Comparison of ENCODE assay signal across 18 cellular contexts in the genomic region with DNA sequence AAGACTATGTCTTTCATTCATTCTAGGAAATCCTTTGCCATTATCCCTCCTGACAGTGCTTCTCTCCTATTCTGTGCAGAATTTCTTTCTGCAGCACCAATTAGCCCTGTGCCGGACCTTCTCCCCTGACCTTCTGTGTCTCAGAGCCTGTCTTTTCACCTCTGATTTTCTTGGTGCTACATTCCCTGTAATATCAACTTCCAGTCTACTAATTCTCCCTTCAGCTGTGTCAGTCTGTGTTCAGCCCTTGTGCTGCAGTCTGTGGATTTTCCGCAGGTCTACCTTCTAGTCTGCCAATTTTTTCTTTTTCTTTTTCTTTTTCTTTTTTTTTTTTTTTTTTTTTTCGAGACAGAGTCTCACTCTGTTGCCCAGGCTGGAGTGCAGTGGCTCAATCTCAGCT.
"Had no signal": no experiment of that assay in that cellular context is flagged by ENCODE, and none has a peak within 500 bp of the region (broad histone marks: within the 10 kb centered on the region; RNA-seq: fewer than 3 reads in every experiment).

No MANE protein-coding gene starts in this region.

- DNase-seq: dermis blood vessel endothelial cell; effector CD4-positive, alpha-beta T cell; effector memory CD4-positive, alpha-beta T cell; esophagus squamous epithelium; foreskin fibroblast; foreskin melanocyte; heart left ventricle; hippocampal formation; left cardiac atrium; left lung; left ventricle myocardium superior; lower lobe of right lung; mesenchymal stem cell; mucosa of descending colon had no signal

- H3K27ac Mint-ChIP-seq: mesothelial cell of epicardium had no signal

- H3K36me3 Mint-ChIP-seq: mesothelial cell of epicardium had no signal

- H3K4me1 ChIP-seq: gastroesophageal sphincter, heart left ventricle, left lung, lower lobe of right lung had no signal

- H3K4me3 ChIP-seq: coronary artery, dorsolateral prefrontal cortex, esophagus squamous epithelium, gastroesophageal sphincter, heart left ventricle, left lung, lower lobe of right lung, mucosa of descending colon had no signal

- H3K36me3 ChIP-seq: esophagus squamous epithelium, gastroesophageal sphincter, heart left ventricle, left lung, lower lobe of right lung had no signal

- H3K4me3 Mint-ChIP-seq: mesothelial cell of epicardium had no signal

- H3K9me3 ChIP-seq: lower lobe of right lung had no signal

- ATAC-seq: gastroesophageal sphincter, heart left ventricle, left cardiac atrium, left lung, left ventricle myocardium superior, lower lobe of right lung, mucosa of descending colon had no signal

- H3K27ac ChIP-seq: coronary artery, dorsolateral prefrontal cortex, esophagus squamous epithelium, gastroesophageal sphincter, heart left ventricle, left lung, lower lobe of right lung had no signal
